ENCODE assay signal across 8 cellular contexts in the genomic region with DNA sequence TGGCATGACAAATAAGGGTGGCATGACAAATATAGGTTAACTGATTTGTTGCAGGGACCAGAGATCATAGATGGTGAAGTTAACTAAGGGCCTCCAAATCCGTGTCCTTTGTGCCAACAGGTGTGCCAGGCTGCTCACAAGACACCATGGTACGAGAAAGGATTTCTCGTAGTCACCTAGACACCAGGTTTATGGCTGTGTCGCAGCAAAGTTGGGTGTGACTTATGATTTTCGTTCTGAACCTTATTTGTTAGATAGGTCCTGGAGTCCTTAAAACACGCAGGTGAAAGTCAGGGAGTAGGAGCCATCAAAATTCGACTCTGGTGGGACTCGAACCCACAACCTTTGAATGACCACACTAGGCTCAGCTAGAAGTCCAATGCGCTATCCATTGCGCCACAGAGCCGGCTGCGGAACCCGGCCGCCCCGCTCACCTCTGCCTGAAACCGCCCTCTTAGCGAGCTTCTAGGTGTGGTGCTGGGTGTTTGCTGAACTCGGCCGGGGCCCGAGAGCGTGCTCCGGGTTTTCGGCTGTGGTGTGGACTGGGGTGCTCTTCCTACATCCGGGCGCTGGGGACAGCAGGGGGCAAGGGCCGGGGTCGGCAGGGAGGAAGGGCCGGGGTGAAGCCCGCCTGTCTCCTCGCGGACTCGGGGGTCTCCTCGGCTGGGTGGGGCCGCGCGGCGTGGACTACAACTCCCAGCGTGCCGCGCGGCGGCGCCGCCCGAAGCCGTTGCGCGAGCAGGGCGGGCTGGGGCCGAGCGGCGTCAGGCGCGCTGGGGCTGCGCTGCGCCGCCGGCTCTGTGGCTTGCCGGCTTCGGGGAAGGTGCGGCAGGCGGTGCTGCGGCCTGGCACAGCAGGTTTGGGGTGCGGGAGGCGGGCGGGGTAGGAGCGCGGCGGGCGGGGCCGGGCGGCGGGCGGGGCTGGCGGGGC.
A peak's percentile ranks its signal among the peaks of the same experiment; 100 is the strongest.
DNase-seq lines count a peak whose midpoint lies in the region; ATAC-seq lines count a peak whose summit lies in the region.

A gene (plus strand): TSS at position 767 of the 930 bp plus-strand sequence. CDS start 2,606 bp downstream, outside the sequence.

- DNase-seq in NCI-H187 (lab: John Stamatoyannopoulos, UW) (peak; percentile 7 to 25), NCI-H187 treated with DMSO at 0.1 percent for 48 hours (lab: John Stamatoyannopoulos, UW) (no peak), NCI-H2196 treated with DMSO at 0.1 percent for 48 hours (lab: John Stamatoyannopoulos, UW; ENCODE audit: unreplicated experiment) (peak; percentile 66), islet precursor cell (peak; percentile 94)
- peak; percentile 69 for DNase-seq in activated CD4-positive, CD25-positive, alpha-beta regulatory T cell treated with anti-CD3 and anti-CD28 coated beads, Interleukin-2, amount 50 U/mL, for 16 hours (ENCODE audit: low read depth, low spot score)
- DNase-seq in central memory CD4-positive, alpha-beta T cell: peak; percentile 84
- peak; percentile 39 to 75 (median 54) for DNase-seq in stimulated activated CD4-positive, alpha-beta T cell treated with anti-CD3 and anti-CD28 coated beads, Interleukin-12 subunit alpha, Interleukin-12 subunit beta, amount 100 ng/mL, for 48 hours (ENCODE audit: low read depth in 2 of 3, low spot score in 1 of 3)

- peak; percentile 71 for ATAC-seq in HG02973 (IDR thresholded peaks at IDR 0.05; ENCODE audit: unreplicated experiment)
